1 cellular context compared by ENCODE assay signal in the genomic region with DNA sequence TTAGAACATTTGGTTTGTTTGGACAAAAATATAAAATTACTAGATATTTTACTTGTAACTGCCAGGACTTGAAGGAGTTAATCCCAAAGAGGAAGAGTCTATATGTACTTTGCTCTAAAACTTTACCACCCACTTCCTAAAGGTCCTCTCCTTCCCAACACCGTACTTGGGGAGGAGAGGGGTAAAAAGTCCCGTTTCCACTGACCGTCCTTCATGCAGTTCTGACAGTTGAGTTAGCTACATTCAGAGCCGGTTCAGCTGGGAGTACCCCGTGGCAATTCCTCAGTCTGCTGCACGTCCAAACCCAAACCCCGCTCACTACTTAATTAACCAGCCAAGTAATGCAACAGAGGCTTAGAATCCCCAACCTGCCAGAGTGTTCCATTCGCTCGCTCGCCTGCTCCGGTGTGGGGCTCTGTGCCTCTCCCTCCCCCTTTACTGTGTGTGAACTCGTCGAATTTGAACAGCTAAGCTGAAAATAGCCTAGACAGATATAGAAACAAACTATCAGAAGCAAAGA.
TF ChIP-seq lines count a peak whose summit lies in the region.

No MANE protein-coding gene starts in this region.

TF ChIP-seq in K562, 482 proteins besides CTCF, POLR2A, EP300 and RAD21 (continued from another document):
- TF ChIP-seq PRDM10 (IDR thresholded peaks at IDR 0.05; ENCODE audit: partially characterized antibody) (peak; percentile 54), GTF2E2 (tag; IDR thresholded peaks at IDR 0.05) (peak; percentile 63; the same call in 1 of the 2 replicates), TRIM24 (IDR thresholded peaks at IDR 0.05) (no peak), KDM4B (IDR thresholded peaks at IDR 0.05; ENCODE audit: borderline replicate concordance in 2 of 2, low read depth in 1 of 2) (peak in 1 of 2 experiments; percentile 83; a peak in 1 of 4 replicates), C11orf30 (IDR thresholded peaks at IDR 0.05; ENCODE audit: low read depth) (no peak), CBFA2T3 (IDR thresholded peaks at IDR 0.05) (no peak), PHF20 (IDR thresholded peaks at IDR 0.05; ENCODE audit: partially characterized antibody) (no peak), PML (IDR thresholded peaks at IDR 0.05; ENCODE audit: low read length) (peak; percentile 84), ZNF146 (CRISPR knock-in tag; IDR thresholded peaks at IDR 0.05; ENCODE audit: unreplicated experiment) (no peak), MBD1 (CRISPR knock-in tag; IDR thresholded peaks at IDR 0.05) (no peak), RHOXF2B (CRISPR knock-in tag; conservative IDR thresholded peaks at IDR 0.05) (no peak)
- TF ChIP-seq, protein P1, sequence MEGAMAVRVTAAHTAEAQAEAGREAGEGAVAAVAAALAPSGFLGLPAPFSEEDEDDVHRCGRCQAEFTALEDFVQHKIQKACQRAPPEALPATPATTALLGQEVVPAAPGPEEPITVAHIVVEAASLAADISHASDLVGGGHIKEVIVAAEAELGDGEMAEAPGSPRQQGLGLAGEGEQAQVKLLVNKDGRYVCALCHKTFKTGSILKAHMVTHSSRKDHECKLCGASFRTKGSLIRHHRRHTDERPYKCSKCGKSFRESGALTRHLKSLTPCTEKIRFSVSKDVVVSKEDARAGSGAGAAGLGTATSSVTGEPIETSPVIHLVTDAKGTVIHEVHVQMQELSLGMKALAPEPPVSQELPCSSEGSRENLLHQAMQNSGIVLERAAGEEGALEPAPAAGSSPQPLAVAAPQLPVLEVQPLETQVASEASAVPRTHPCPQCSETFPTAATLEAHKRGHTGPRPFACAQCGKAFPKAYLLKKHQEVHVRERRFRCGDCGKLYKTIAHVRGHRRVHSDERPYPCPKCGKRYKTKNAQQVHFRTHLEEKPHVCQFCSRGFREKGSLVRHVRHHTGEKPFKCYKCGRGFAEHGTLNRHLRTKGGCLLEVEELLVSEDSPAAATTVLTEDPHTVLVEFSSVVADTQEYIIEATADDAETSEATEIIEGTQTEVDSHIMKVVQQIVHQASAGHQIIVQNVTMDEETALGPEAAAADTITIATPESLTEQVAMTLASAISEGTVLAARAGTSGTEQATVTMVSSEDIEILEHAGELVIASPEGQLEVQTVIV (CRISPR knock-in tag; IDR thresholded peaks at IDR 0.05; ENCODE audit: borderline replicate concordance), result no peak
TF ChIP-seq in K562: peak in this region for 18.
